In the genomic region with DNA sequence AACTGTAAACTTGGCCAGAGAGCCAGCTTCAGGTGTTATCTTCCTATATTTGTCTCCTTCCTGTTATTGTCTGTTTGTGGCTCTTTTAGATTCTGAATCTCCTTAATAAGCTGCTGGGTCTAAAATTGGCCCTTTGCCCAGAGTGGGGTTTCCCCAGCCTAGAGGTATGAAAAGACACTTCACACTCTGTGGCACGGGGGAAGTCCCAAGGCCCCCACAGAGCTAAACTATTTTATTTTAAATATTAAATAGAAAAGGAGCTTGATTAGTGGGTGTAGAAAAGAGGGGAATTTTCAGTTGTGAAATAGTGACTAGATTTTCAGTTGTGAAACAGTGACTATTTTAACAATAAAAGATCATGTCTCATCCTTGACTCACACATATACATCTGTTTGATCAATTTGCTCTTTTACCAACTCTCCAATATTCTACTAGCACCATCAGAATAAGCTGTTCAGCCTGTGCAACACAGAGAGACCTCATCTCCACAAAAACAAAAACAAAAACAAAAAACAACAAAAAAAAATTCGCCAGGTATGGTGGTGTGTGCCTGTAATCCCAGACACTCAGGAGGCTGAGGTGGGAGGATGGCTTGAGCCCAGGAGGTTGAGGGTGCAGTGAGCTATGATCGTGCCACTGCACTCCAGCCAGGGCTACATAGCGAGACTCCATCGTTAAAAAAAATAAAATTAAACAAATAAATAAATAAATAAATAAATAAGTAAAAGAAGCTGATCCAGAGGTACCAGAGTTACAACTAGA, we compare ENCODE assay signal across 7 cellular contexts. TPM values are rescaled to one million over a fixed set of nuclear protein-coding genes. Genes with fewer than 3 reads are reported as not detected.
DNase-seq lines count a peak whose midpoint lies in the region; ATAC-seq and TF ChIP-seq lines count a peak whose summit lies in the region.

No MANE protein-coding gene starts in this region.

- TF ChIP-seq CTCF in fibroblast of pulmonary artery (IDR thresholded peaks at IDR 0.05; ENCODE audit: low read length, missing control alignments) (no peak), left ventricle myocardium inferior (IDR thresholded peaks at IDR 0.05; ENCODE audit: borderline replicate concordance) (no peak)

- peaks cover 15 to 19% of the 10 kb centered on the region in 2 donors for H3K9me3 Mint-ChIP-seq in stimulated activated naive CD8-positive, alpha-beta T cell treated with anti-CD3 and anti-CD28 coated beads, Interleukin-15, amount 100 ng/mL, for 72 hours

- peaks cover 10% of the 10 kb centered on the region for H3K27me3 Mint-ChIP-seq in stimulated activated naive CD8-positive, alpha-beta T cell treated with anti-CD3 and anti-CD28 coated beads, Interleukin-15, amount 100 ng/mL, for 72 hours

- H3K4me1 Mint-ChIP-seq in stimulated activated naive CD8-positive, alpha-beta T cell treated with anti-CD3 and anti-CD28 coated beads, Interleukin-15, amount 100 ng/mL, for 72 hours = peaks cover 63% of the 10 kb centered on the region

- no peaks in the 10 kb centered on the region for H3K27me3 ChIP-seq in left ventricle myocardium inferior (ENCODE audit: low read depth)

- peak overlapping the region; percentile 22 to 40 for H3K4me3 Mint-ChIP-seq in stimulated activated naive CD8-positive, alpha-beta T cell treated with anti-CD3 and anti-CD28 coated beads, Interleukin-15, amount 100 ng/mL, for 72 hours

- no peak overlapping the region for H3K4me3 ChIP-seq in fibroblast of pulmonary artery (replicated peaks; ENCODE audit: low read depth, low read length)
- no peak overlapping the region for H3K4me3 ChIP-seq in left ventricle myocardium inferior

- intact Hi-C loops in left ventricle myocardium inferior (cut with micrococcal nuclease) = no loop called here

- peaks cover 7% of the 10 kb centered on the region for H3K9me3 ChIP-seq in left ventricle myocardium inferior (replicated peaks)

- peak; percentile 75 for DNase-seq in activated CD4-positive, alpha-beta T cell treated with anti-CD3 and anti-CD28 coated beads, Interleukin-2, amount 50 U/mL, for 1 hour
- DNase-seq in fibroblast of pulmonary artery (ENCODE audit: low read depth) (peak; percentile 30), iPS-NIHi11 (ENCODE audit: low spot score) (no peak), left ventricle myocardium inferior (no peak)
- peak; percentile 81 to 91 for DNase-seq in stimulated activated naive CD8-positive, alpha-beta T cell treated with anti-CD3 and anti-CD28 coated beads, Interleukin-15, amount 100 ng/mL, for 72 hours

- H3K4me1 ChIP-seq in left ventricle myocardium inferior = no peaks in the 10 kb centered on the region

- ATAC-seq in GM19328 (IDR thresholded peaks at IDR 0.05; ENCODE audit: unreplicated experiment) = peak; percentile 90
- peak; percentile 82 for ATAC-seq in HG03280 (IDR thresholded peaks at IDR 0.05; ENCODE audit: unreplicated experiment)
- peak; percentile 97 for ATAC-seq in stimulated activated naive CD8-positive, alpha-beta T cell treated with anti-CD3 and anti-CD28 coated beads, Interleukin-15, amount 100 ng/mL, for 72 hours

- H3K27ac ChIP-seq in left ventricle myocardium inferior (replicated peaks) = no peak overlapping the region

- H3K27ac Mint-ChIP-seq in stimulated activated naive CD8-positive, alpha-beta T cell treated with anti-CD3 and anti-CD28 coated beads, Interleukin-15, amount 100 ng/mL, for 72 hours = peak overlapping the region; percentile 77 to 87

- H3K36me3 ChIP-seq in left ventricle myocardium inferior = no peaks in the 10 kb centered on the region

RNA-seq across cellular contexts. Expression of a gene that starts 24.9 kb away (rescaled TPM):
- total RNA-seq in left ventricle myocardium inferior = 18.9 TPM

RNA-seq across cellular contexts. Expression of a gene that starts 36.5 kb away (rescaled TPM):
- 0.52 TPM for total RNA-seq in left ventricle myocardium inferior

Comparison
In these comparisons a context has a peak if more than half of its experiments do, and no peak if none do; other contexts are left out.
1. DNase-seq: peak in activated CD4-positive, alpha-beta T cell treated with anti-CD3 and anti-CD28 coated beads, Interleukin-2, amount 50 U/mL, for 1 hour (single experiment), fibroblast of pulmonary artery (single experiment) and stimulated activated naive CD8-positive, alpha-beta T cell treated with anti-CD3 and anti-CD28 coated beads, Interleukin-15, amount 100 ng/mL, for 72 hours (2 of 2); none in iPS-NIHi11 (single experiment) and left ventricle myocardium inferior (single experiment).
2. Peak in every context shown above with its lines, with median percentiles within 50 percentile points of each other: ATAC-seq.